Comparison of ENCODE assay signal across 1 cellular context in genomic region chr19:56112313-56112709, GRCh38.
TF ChIP-seq lines count a peak whose summit lies in the region.

No MANE protein-coding gene starts in this region.

TF ChIP-seq in GM12878, 131 proteins besides CTCF, POLR2A, EP300 and RAD21:
- TF ChIP-seq ESRRA (IDR thresholded peaks at IDR 0.05; ENCODE audit: low read length) (no peak), USF2 (IDR thresholded peaks at IDR 0.05; ENCODE audit: borderline replicate concordance, low read depth, low read length) (no peak), PBX3 (IDR thresholded peaks at IDR 0.05; ENCODE audit: insufficient replicate concordance, low read depth, low read length) (peak; percentile 79), YY1 (IDR thresholded peaks at IDR 0.05; ENCODE audit: low read depth, low read length) (no peak), HDGF (IDR thresholded peaks at IDR 0.05) (0 out of 2 replicates have a peak, but pooled peaks have one; percentile 38), CHD2 (IDR thresholded peaks at IDR 0.05; ENCODE audit: borderline replicate concordance, low read depth, low read length) (no peak), REST (IDR thresholded peaks at IDR 0.05; ENCODE audit: low read depth, low read length) (no peak), MAX (IDR thresholded peaks at IDR 0.05; ENCODE audit: low read depth, low read length) (no peak), RELB (IDR thresholded peaks at IDR 0.05; ENCODE audit: low read depth) (no peak), PKNOX1 (IDR thresholded peaks at IDR 0.05) (peak; percentile 91), ZSCAN29 (IDR thresholded peaks at IDR 0.05) (no peak)
TF ChIP-seq in GM12878: peak in this region for 3.
